ENCODE assay signal across 1 cellular context in the genomic region with DNA sequence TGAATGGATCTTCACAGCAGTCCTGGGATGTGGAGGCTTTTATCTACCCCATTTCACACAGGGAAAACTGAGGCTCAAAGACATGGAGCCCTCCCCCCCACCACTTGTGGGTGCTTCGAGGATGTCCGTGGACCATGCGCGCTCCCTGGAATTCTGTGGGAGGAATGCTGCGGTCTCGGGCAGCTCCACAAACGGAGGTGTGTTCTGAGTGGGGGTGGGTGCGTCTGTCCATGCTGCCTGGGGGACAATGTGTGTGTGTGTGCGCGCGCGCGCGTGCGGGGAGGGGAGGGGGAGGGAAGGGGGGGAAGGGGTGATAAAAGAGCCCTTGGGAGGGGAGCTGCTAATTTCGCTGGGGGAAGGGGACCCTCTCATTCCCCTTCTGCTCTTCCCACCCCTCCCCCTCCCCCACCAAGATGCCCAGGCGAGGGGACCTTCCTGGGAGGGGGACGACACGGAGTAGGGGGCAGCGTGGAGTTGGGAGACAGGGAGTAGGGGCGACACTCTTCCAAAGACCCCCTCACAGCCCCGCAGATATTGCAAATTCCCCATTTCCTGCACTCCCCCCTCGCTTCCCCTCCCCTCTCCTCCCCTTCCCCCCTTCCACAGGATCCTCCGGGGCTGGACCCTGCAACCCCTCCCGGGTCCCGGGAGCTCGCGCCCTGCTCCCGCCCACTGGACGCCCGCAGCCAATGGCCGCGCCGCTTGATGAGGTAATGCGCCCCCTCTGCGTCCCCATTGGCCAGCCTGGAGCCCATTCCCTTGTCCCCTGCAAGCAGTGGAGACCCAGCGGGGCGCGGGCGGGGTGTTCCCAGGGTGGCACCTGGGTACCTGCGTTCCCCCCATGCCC.
TF ChIP-seq lines count a peak whose summit lies in the region.

No MANE protein-coding gene starts in this region.

TF ChIP-seq in HepG2, 621 proteins besides CTCF, POLR2A, EP300 and RAD21 (continued from another document):
- TF ChIP-seq, protein P1, sequence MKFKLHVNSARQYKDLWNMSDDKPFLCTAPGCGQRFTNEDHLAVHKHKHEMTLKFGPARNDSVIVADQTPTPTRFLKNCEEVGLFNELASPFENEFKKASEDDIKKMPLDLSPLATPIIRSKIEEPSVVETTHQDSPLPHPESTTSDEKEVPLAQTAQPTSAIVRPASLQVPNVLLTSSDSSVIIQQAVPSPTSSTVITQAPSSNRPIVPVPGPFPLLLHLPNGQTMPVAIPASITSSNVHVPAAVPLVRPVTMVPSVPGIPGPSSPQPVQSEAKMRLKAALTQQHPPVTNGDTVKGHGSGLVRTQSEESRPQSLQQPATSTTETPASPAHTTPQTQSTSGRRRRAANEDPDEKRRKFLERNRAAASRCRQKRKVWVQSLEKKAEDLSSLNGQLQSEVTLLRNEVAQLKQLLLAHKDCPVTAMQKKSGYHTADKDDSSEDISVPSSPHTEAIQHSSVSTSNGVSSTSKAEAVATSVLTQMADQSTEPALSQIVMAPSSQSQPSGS (CRISPR knock-in tag; IDR thresholded peaks at IDR 0.05), result peak; percentile 98
- TF ChIP-seq NFYB (CRISPR knock-in tag; IDR thresholded peaks at IDR 0.05), result peak; percentile 85
- TF ChIP-seq ATF7 (IDR thresholded peaks at IDR 0.05), result peak; percentile 30; the same call in 1 of the 2 replicates
- TF ChIP-seq ATF7 (CRISPR knock-in tag; IDR thresholded peaks at IDR 0.05), result 0 out of 2 replicates have a peak, but pooled peaks have one; percentile 50
- TF ChIP-seq SNRNP70 (IDR thresholded peaks at IDR 0.05; ENCODE audit: low read depth, low read length), result no peak
- no peak for TF ChIP-seq MIER3 (CRISPR knock-in tag; IDR thresholded peaks at IDR 0.05; ENCODE audit: borderline replicate concordance)
